Comparison of ENCODE assay signal across 1 cellular context in the genomic region with DNA sequence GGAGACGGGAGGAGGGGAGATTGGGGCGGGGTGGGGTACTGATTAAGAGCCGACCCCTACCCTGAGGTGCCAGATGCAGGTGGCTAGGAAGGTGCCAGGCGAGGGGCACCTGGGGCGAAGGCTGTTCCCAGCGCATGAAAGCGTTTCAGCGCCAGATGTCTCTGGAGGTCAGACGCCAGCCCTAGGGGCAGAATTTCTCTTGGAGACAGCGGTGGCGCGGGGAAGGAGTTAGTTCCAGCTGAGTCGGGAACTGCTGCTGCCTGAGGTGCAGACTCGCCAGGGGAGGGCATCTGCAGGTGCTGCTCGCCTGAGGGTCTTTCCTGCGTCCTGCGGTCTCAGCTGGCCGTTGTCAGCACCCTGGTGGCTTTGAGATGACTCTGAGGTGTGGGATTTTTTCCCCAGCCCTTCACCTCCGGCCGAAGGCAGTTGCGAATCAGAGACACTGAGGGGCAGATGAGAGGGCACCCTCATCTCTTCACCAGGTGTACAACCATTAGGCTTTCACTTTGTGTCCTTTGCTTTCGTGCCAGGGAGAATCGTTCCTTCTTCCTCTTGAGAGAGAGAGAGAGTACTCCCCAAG.
TF ChIP-seq lines count a peak whose summit lies in the region.

No MANE protein-coding gene starts in this region.

TF ChIP-seq in endothelial cell of umbilical vein, 7 proteins besides CTCF, POLR2A, EP300 and RAD21 (continued from another document):
- TF ChIP-seq, protein P1, sequence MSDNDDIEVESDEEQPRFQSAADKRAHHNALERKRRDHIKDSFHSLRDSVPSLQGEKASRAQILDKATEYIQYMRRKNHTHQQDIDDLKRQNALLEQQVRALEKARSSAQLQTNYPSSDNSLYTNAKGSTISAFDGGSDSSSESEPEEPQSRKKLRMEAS (IDR thresholded peaks at IDR 0.05; ENCODE audit: insufficient read depth, insufficient read length), result no peak
- TF ChIP-seq POLR2AphosphoS5 (IDR thresholded peaks at IDR 0.05; ENCODE audit: insufficient read depth, low read depth, low read length), result no peak
TF ChIP-seq in endothelial cell of umbilical vein: peak in this region for 1.
